In genomic region chr9:96057155-96057554, GRCh38 we compare ENCODE assay signal across 1 cellular context.
TF ChIP-seq lines count a peak whose summit lies in the region.

No MANE protein-coding gene starts in this region.

TF ChIP-seq in HCT116, 20 proteins besides CTCF, POLR2A, EP300 and RAD21 (continued from another document):
- TF ChIP-seq REST (IDR thresholded peaks at IDR 0.05; ENCODE audit: low read depth) (no peak), ZNF274 (IDR thresholded peaks at IDR 0.05; ENCODE audit: low read depth, low read length) (no peak), POLR2AphosphoS5 (IDR thresholded peaks at IDR 0.05; ENCODE audit: low read depth, low read length) (no peak), SP1 (IDR thresholded peaks at IDR 0.05; ENCODE audit: low read depth) (no peak), EGR1 (IDR thresholded peaks at IDR 0.05; ENCODE audit: low read depth) (no peak), ATF3 (IDR thresholded peaks at IDR 0.05) (no peak), EZH2 (IDR thresholded peaks at IDR 0.05) (no peak), JUND (IDR thresholded peaks at IDR 0.05) (no peak), YY1 (IDR thresholded peaks at IDR 0.05; ENCODE audit: extremely low read depth, insufficient replicate concordance, low read depth, low read length) (no peak)
